In the genomic region with DNA sequence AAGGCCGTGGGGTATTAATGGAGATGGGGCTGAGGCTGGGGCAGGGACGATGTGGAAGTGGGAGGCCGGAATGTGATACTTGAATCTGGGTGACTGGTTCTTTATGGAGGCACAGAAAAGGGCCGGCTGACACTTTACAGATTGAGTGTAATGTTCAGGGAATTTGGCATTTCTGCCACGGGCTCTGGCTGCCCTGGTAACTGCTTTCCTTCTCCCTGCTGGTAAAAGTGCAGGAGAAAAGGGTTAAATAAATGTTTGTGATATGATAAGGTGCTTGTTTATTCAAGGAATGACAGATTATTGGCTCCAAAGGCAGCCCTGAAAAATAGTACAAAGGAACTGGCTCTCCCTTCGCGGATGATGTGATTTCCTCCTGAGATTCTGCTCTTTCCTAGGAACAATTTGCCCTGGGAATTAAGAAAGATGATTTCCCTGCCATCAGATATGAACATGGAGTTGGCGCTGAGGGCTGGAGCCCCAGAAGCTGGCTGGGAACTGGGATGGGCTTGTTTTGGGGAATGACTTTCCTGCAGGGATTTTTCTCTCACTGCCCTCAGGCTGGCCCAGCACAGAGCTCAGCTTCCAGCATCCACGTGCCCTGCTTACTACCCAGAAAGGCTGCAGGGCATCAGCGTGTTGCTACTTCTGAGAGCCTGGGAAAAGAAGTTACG, we compare ENCODE assay signal across 13 cellular contexts. TPM values are rescaled to one million over a fixed set of nuclear protein-coding genes. Genes with fewer than 3 reads are reported as not detected.
DNase-seq lines count a peak whose midpoint lies in the region; ATAC-seq and TF ChIP-seq lines count a peak whose summit lies in the region.
"Had no signal": no experiment of that assay in that cellular context is flagged by ENCODE, and none has a peak within 500 bp of the region (broad histone marks: within the 10 kb centered on the region; RNA-seq: fewer than 3 reads in every experiment).

No MANE protein-coding gene starts in this region.

- H3K9me3 Mint-ChIP-seq in progenitor cell of endocrine pancreas (ENCODE audit: low read depth) = peaks cover 3% of the 10 kb centered on the region
- H3K9me3 Mint-ChIP-seq: activated CD4-positive, alpha-beta memory T cell treated with anti-CD3 and anti-CD28 coated beads, Interleukin-2, amount 10 ng/mL, durations not matched to agents 7 days and 5 days had no signal

- peak; percentile 77 for DNase-seq in Daoy (ENCODE audit: low read depth)
- peak in 1 of 2 donors; percentile 80 for DNase-seq in ascending aorta (ENCODE audit: low spot score in 2 of 2)
- peak; percentile 52 for DNase-seq in left ventricle myocardium superior
- DNase-seq in progenitor cell of endocrine pancreas (ENCODE audit: low spot score, unreplicated experiment) = no peak
- DNase-seq in iPS-NIHi11 (ENCODE audit: low spot score) = no peak
- DNase-seq in T-helper 17 cell = no peak
- DNase-seq in inferior parietal cortex (ENCODE audit: extremely low spot score) = no peak
- DNase-seq: activated CD4-positive, alpha-beta memory T cell treated with anti-CD3 and anti-CD28 coated beads, Interleukin-2, amount 10 ng/mL, durations not matched to agents 7 days and 5 days; erythroblast; mammary epithelial cell; NCI-H524 had no signal

- H3K27ac Mint-ChIP-seq in progenitor cell of endocrine pancreas (peak overlapping the region; percentile 93), T-helper 17 cell (no peak overlapping the region)
- H3K27ac Mint-ChIP-seq: activated CD4-positive, alpha-beta memory T cell treated with anti-CD3 and anti-CD28 coated beads, Interleukin-2, amount 10 ng/mL, durations not matched to agents 7 days and 5 days; activated naive CD8-positive, alpha-beta T cell had no signal

- peaks cover 23 to 33% of the 10 kb centered on the region in 2 donors for H3K4me1 ChIP-seq in ascending aorta

- H3K4me3 ChIP-seq in ascending aorta = peak overlapping the region in 1 of 2 donors; percentile 38

- peaks cover 63% of the 10 kb centered on the region for H3K4me1 Mint-ChIP-seq in progenitor cell of endocrine pancreas (ENCODE audit: low read depth)
- H3K4me1 Mint-ChIP-seq in T-helper 17 cell = no peaks in the 10 kb centered on the region
- H3K4me1 Mint-ChIP-seq: activated CD4-positive, alpha-beta memory T cell treated with anti-CD3 and anti-CD28 coated beads, Interleukin-2, amount 10 ng/mL, durations not matched to agents 7 days and 5 days had no signal

- no peaks in the 10 kb centered on the region for H3K36me3 ChIP-seq in ascending aorta

- H3K9me3 ChIP-seq in ascending aorta = peaks cover 9% of the 10 kb centered on the region in 2 donors
- H3K9me3 ChIP-seq in T-helper 17 cell (ENCODE audit: control insufficient read depth, low read length, poor library complexity, severe bottlenecking) = no peaks in the 10 kb centered on the region

- H3K4me3 Mint-ChIP-seq in progenitor cell of endocrine pancreas (ENCODE audit: low read depth) (peak overlapping the region; percentile 46), T-helper 17 cell (no peak overlapping the region)
- H3K4me3 Mint-ChIP-seq: activated CD4-positive, alpha-beta memory T cell treated with anti-CD3 and anti-CD28 coated beads, Interleukin-2, amount 10 ng/mL, durations not matched to agents 7 days and 5 days; activated naive CD8-positive, alpha-beta T cell had no signal

- no peaks in the 10 kb centered on the region for H3K27me3 ChIP-seq in ascending aorta

- no peaks in the 10 kb centered on the region for H3K27me3 Mint-ChIP-seq in progenitor cell of endocrine pancreas
- H3K27me3 Mint-ChIP-seq in T-helper 17 cell = no peaks in the 10 kb centered on the region
- H3K27me3 Mint-ChIP-seq: activated CD4-positive, alpha-beta memory T cell treated with anti-CD3 and anti-CD28 coated beads, Interleukin-2, amount 10 ng/mL, durations not matched to agents 7 days and 5 days had no signal

- ATAC-seq in left ventricle myocardium superior (peak; percentile 41), HG02571 (IDR thresholded peaks at IDR 0.05; ENCODE audit: unreplicated experiment) (no peak), T-helper 17 cell (no peak)

- TF ChIP-seq CTCF in ascending aorta (IDR thresholded peaks at IDR 0.05) (no peak), progenitor cell of endocrine pancreas (IDR thresholded peaks at IDR 0.05; ENCODE audit: unreplicated experiment) (no peak)

- intact Hi-C loops in ascending aorta (cut with DNase I) = loop anchor here (1.0 to 2.0 kb wide), 3 partner anchors 19 to 302 kb away; a partner anchor contains a TSS
- intact Hi-C loops in left ventricle myocardium superior (cut with micrococcal nuclease) = no loop called here

- peak overlapping the region; percentile 76 to 80 for H3K27ac ChIP-seq in ascending aorta

- no peaks in the 10 kb centered on the region for H3K36me3 Mint-ChIP-seq in progenitor cell of endocrine pancreas (ENCODE audit: insufficient read depth)
- H3K36me3 Mint-ChIP-seq in T-helper 17 cell (ENCODE audit: low read depth) = no peaks in the 10 kb centered on the region
- H3K36me3 Mint-ChIP-seq: activated naive CD8-positive, alpha-beta T cell had no signal

RNA-seq across cellular contexts. Expression of a gene that starts 52.9 kb away (rescaled TPM):
- not detected in 2 replicates for total RNA-seq in Daoy (2014; rRNA removed; shearing (Covaris generic))
- total RNA-seq in ascending aorta (not detected), left ventricle myocardium superior (not detected), progenitor cell of endocrine pancreas (not detected in 2 replicates), T-helper 17 cell (not detected)
- total RNA-seq: activated CD4-positive, alpha-beta memory T cell treated with anti-CD3 and anti-CD28 coated beads, Interleukin-2, amount 10 ng/mL, durations not matched to agents 7 days and 5 days; mammary epithelial cell had no signal

Comparison
In these comparisons a context has a peak if more than half of its experiments do, and no peak if none do; other contexts are left out.
1. DNase-seq: peak in Daoy (single experiment) and left ventricle myocardium superior (single experiment); none in progenitor cell of endocrine pancreas (single experiment), iPS-NIHi11 (single experiment), T-helper 17 cell (0 of 3) and inferior parietal cortex (single experiment).